ENCODE assay signal across 9 cellular contexts in genomic region chr9:129549684-129550083, GRCh38.
DNase-seq lines count a peak whose midpoint lies in the region; ATAC-seq and TF ChIP-seq lines count a peak whose summit lies in the region.
"Had no signal": no experiment of that assay in that cellular context is flagged by ENCODE, and none has a peak within 500 bp of the region (broad histone marks: within the 10 kb centered on the region; RNA-seq: fewer than 3 reads in every experiment).

No MANE protein-coding gene starts in this region.

- H3K27ac ChIP-seq in MM.1S (ENCODE audit: low read length) (no peak overlapping the region), stomach smooth muscle (ENCODE audit: low read length) (peak overlapping the region; percentile 49)

- no peak for ATAC-seq in GM21447 (IDR thresholded peaks at IDR 0.05; ENCODE audit: unreplicated experiment)
- no peak for ATAC-seq in GM18519 (IDR thresholded peaks at IDR 0.05; ENCODE audit: low FRiP score, unreplicated experiment)
- ATAC-seq: K562 had no signal

- peak overlapping the region; percentile 6; the same call in 1 of the 2 replicates for H3K4me2 ChIP-seq in MM.1S (ENCODE audit: low read depth, low read length)

- no peaks in the 10 kb centered on the region for H4K20me1 ChIP-seq in MM.1S (ENCODE audit: insufficient read depth, low read length)

- H3K9ac ChIP-seq in MM.1S (ENCODE audit: low read length) = no peak overlapping the region
- peak overlapping the region; percentile 36 to 83 for H3K9ac ChIP-seq in stomach smooth muscle (ENCODE audit: low read length in 2 of 2)

- H3K27me3 ChIP-seq in MM.1S (replicated peaks; ENCODE audit: insufficient read depth, low read length) (peaks cover 59% of the 10 kb centered on the region), stomach smooth muscle (ENCODE audit: control insufficient read depth in 1 of 2, insufficient read depth in 2 of 2, low read length in 2 of 2) (no peaks in the 10 kb centered on the region)

- H3K9me2 ChIP-seq in MM.1S (replicated peaks; ENCODE audit: insufficient read depth, low read length) = no peaks in the 10 kb centered on the region

- no peaks in the 10 kb centered on the region for H3K9me3 ChIP-seq in MM.1S (replicated peaks; ENCODE audit: insufficient read depth, low read length)
- H3K9me3 ChIP-seq in stomach smooth muscle (ENCODE audit: control insufficient read depth in 2 of 2, low read length in 2 of 2) = no peaks in the 10 kb centered on the region

- no peaks in the 10 kb centered on the region for H3F3A ChIP-seq in MM.1S (ENCODE audit: insufficient read depth, low read length)

- TF ChIP-seq CTCF in MM.1S (IDR thresholded peaks at IDR 0.05; ENCODE audit: low read length) = no peak
- no peak for TF ChIP-seq CTCF in choroid plexus epithelial cell (conservative IDR thresholded peaks at IDR 0.05; ENCODE audit: low read depth, low read length)

- no peaks in the 10 kb centered on the region for H3K79me2 ChIP-seq in MM.1S (ENCODE audit: low read length)

- no peaks in the 10 kb centered on the region for H3K36me3 ChIP-seq in MM.1S (replicated peaks; ENCODE audit: insufficient read depth, low read length)
- no peaks in the 10 kb centered on the region for H3K36me3 ChIP-seq in stomach smooth muscle (ENCODE audit: control insufficient read depth in 2 of 2, insufficient read depth in 2 of 2, low read length in 2 of 2)

- no peaks in the 10 kb centered on the region for H3K4me1 ChIP-seq in MM.1S (ENCODE audit: low read length)
- H3K4me1 ChIP-seq in stomach smooth muscle (ENCODE audit: control insufficient read depth, insufficient read depth, low read length) = peaks cover 12% of the 10 kb centered on the region

- H3K4me3 ChIP-seq in MM.1S (ENCODE audit: low read length) (no peak overlapping the region), choroid plexus epithelial cell (ENCODE audit: low read depth, low read length) (peak overlapping the region; percentile 46), stomach smooth muscle (ENCODE audit: low read length in 2 of 2) (peak overlapping the region; percentile 48 to 69)
- H3K4me3 ChIP-seq: K562 had no signal

- DNase-seq in MM.1S = no peak
- DNase-seq in choroid plexus epithelial cell (ENCODE audit: low read depth) = peak; percentile 73
- DNase-seq in left kidney (ENCODE audit: low read depth, low spot score) = peak; percentile 91
- no peak for DNase-seq in activated CD8-positive, alpha-beta memory T cell treated with anti-CD3 and anti-CD28 coated beads, Interleukin-2, amount 50 U/mL, for 4 hours
- DNase-seq in SHP77 treated with DMSO at 0.1 percent for 48 hours (lab: John Stamatoyannopoulos, UW) = no peak

- no peak overlapping the region for H2AFZ ChIP-seq in MM.1S (ENCODE audit: low read length)

Comparison
In these comparisons a context has a peak if more than half of its experiments do, and no peak if none do; other contexts are left out.
1. DNase-seq: peak in choroid plexus epithelial cell (single experiment) and left kidney (single experiment); none in MM.1S (single experiment), activated CD8-positive, alpha-beta memory T cell treated with anti-CD3 and anti-CD28 coated beads, Interleukin-2, amount 50 U/mL, for 4 hours (single experiment) and SHP77 treated with DMSO at 0.1 percent for 48 hours (single experiment).